In the genomic region with DNA sequence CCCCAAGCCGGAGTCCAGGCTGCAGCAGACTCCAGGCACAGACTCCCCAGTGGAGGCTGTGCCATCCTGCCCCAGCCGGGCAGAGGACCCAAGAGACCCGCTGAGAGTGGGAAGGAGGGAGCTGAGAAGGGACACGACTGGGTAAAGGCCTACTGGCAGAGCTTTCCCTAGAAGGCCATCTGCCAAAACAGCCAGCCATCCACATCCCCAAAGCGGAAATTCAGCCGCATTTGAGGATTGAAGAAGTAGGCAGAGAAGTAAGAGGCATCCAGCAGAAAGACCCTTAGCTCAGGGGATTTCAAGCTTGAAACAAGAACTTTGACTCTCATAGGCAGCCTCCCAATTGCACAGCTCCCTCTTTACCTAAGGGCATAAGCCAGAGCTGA, we compare ENCODE assay signal across 14 cellular contexts. TPM values are rescaled to one million over a fixed set of nuclear protein-coding genes. Genes with fewer than 3 reads are reported as not detected.
DNase-seq lines count a peak whose midpoint lies in the region; ATAC-seq and TF ChIP-seq lines count a peak whose summit lies in the region.
"Had no signal": no experiment of that assay in that cellular context is flagged by ENCODE, and none has a peak within 500 bp of the region (broad histone marks: within the 10 kb centered on the region; RNA-seq: fewer than 3 reads in every experiment).

No MANE protein-coding gene starts in this region.

- WGBS in heart right ventricle, 2 donors = 38 to 55% methylated on average over 6 of the region's 6 CpGs

- no peaks in the 10 kb centered on the region for H3K36me3 Mint-ChIP-seq in glutamatergic neuron (ENCODE audit: unreplicated experiment)
- no peaks in the 10 kb centered on the region for H3K36me3 Mint-ChIP-seq in progenitor cell of endocrine pancreas (ENCODE audit: insufficient read depth)

- H3K9me3 ChIP-seq in heart right ventricle = no peaks in the 10 kb centered on the region
- H3K9me3 ChIP-seq in upper lobe of right lung = no peaks in the 10 kb centered on the region
- H3K9me3 ChIP-seq: HAP-1 had no signal

- H3K36me3 ChIP-seq in heart right ventricle = no peaks in the 10 kb centered on the region
- no peaks in the 10 kb centered on the region for H3K36me3 ChIP-seq in upper lobe of right lung
- H3K36me3 ChIP-seq: HAP-1 had no signal

- TF ChIP-seq CTCF in heart right ventricle (IDR thresholded peaks at IDR 0.05) = no peak
- no peak for TF ChIP-seq CTCF in glutamatergic neuron (IDR thresholded peaks at IDR 0.05; ENCODE audit: partially characterized antibody, unreplicated experiment)
- TF ChIP-seq CTCF in progenitor cell of endocrine pancreas (IDR thresholded peaks at IDR 0.05; ENCODE audit: unreplicated experiment) = no peak
- no peak for TF ChIP-seq CTCF in upper lobe of right lung (IDR thresholded peaks at IDR 0.05)

- ATAC-seq in heart right ventricle (peak in 3 of 8 donors; percentile 14 to 41 (median 20)), left ventricle myocardium superior (no peak), upper lobe of right lung (no peak), GM18907 (IDR thresholded peaks at IDR 0.05; ENCODE audit: unreplicated experiment) (no peak), HG02759 (IDR thresholded peaks at IDR 0.05; ENCODE audit: unreplicated experiment) (no peak)

- no peak for DNase-seq in heart right ventricle
- no peak for DNase-seq in left ventricle myocardium superior
- no peak for DNase-seq in glutamatergic neuron
- no peak for DNase-seq in progenitor cell of endocrine pancreas (ENCODE audit: low spot score, unreplicated experiment)
- DNase-seq in upper lobe of right lung = no peak
- no peak for DNase-seq in DMS79 (lab: John Stamatoyannopoulos, UW)
- DNase-seq: IMR-90, NCI-H1417, NCI-H82, SHP77 treated with DMSO at 0.1 percent for 48 hours had no signal

- H3K4me3 ChIP-seq in heart right ventricle (peak overlapping the region in 9 of 10 donors; percentile 39 to 63 (median 54)), upper lobe of right lung (peak overlapping the region; percentile 45)
- H3K4me3 ChIP-seq: HAP-1 had no signal

- H3K27me3 ChIP-seq in heart right ventricle (peaks cover 6 to 45% (median 29%) of the 10 kb centered on the region in 7 donors), upper lobe of right lung (peaks cover 8% of the 10 kb centered on the region)

- peaks cover 9% of the 10 kb centered on the region for H3K27me3 Mint-ChIP-seq in glutamatergic neuron (ENCODE audit: unreplicated experiment)
- peaks cover 69% of the 10 kb centered on the region for H3K27me3 Mint-ChIP-seq in progenitor cell of endocrine pancreas

- peak overlapping the region in 7 of 10 donors; percentile 22 to 81 (median 71) for H3K27ac ChIP-seq in heart right ventricle
- no peak overlapping the region for H3K27ac ChIP-seq in upper lobe of right lung

- peaks cover 2% of the 10 kb centered on the region for H3K4me1 Mint-ChIP-seq in glutamatergic neuron (ENCODE audit: low read depth, unreplicated experiment)
- H3K4me1 Mint-ChIP-seq in progenitor cell of endocrine pancreas (ENCODE audit: low read depth) = no peaks in the 10 kb centered on the region

- intact Hi-C loops in heart right ventricle (cut with DNase I) = no loop called here
- intact Hi-C loops in left ventricle myocardium superior (cut with micrococcal nuclease) = no loop called here
- intact Hi-C loops in upper lobe of right lung (cut with DNase I) = no loop called here

- H3K9me3 Mint-ChIP-seq in glutamatergic neuron (ENCODE audit: unreplicated experiment) (peaks cover 3% of the 10 kb centered on the region), progenitor cell of endocrine pancreas (ENCODE audit: low read depth) (no peaks in the 10 kb centered on the region)
- H3K9me3 Mint-ChIP-seq: dendritic cell treated with granulocyte-macrophage colony-stimulating factor and Interleukin-4, amounts not matched to agents 40 ng/mL and 50 ng/mL, for 4 days had no signal

- peak overlapping the region; percentile 78 for H3K4me3 Mint-ChIP-seq in glutamatergic neuron (ENCODE audit: unreplicated experiment)
- H3K4me3 Mint-ChIP-seq in progenitor cell of endocrine pancreas (ENCODE audit: low read depth) = peak overlapping the region; percentile 7
- H3K4me3 Mint-ChIP-seq: dendritic cell treated with granulocyte-macrophage colony-stimulating factor and Interleukin-4, amounts not matched to agents 40 ng/mL and 50 ng/mL, for 4 days had no signal

- H3K4me1 ChIP-seq in heart right ventricle = peaks cover 0 to 3% (median 0%) of the 10 kb centered on the region in 9 donors
- H3K4me1 ChIP-seq in upper lobe of right lung = no peaks in the 10 kb centered on the region
- H3K4me1 ChIP-seq: HAP-1 had no signal

- no peak overlapping the region for H3K27ac Mint-ChIP-seq in glutamatergic neuron (ENCODE audit: unreplicated experiment)
- H3K27ac Mint-ChIP-seq in progenitor cell of endocrine pancreas = no peak overlapping the region
- H3K27ac Mint-ChIP-seq: dendritic cell treated with granulocyte-macrophage colony-stimulating factor and Interleukin-4, amounts not matched to agents 40 ng/mL and 50 ng/mL, for 4 days had no signal

RNA-seq across cellular contexts. Expression of a gene that starts 0.9 kb away (rescaled TPM):
- total RNA-seq in heart right ventricle (1 to 10 TPM; 3.0 to 9.8 (median 4.4) TPM), left ventricle myocardium superior (4.1 TPM), glutamatergic neuron (ENCODE audit: unreplicated experiment) (not detected), progenitor cell of endocrine pancreas (0.14 and 0.18 TPM in 2 replicates), upper lobe of right lung (9.7 TPM)
- polyA plus RNA-seq in heart right ventricle = 1 to 10 TPM; 2.0 to 2.7 TPM
- total RNA-seq: IMR-90 had no signal
- polyA plus RNA-seq: IMR-90 had no signal
